8 cellular contexts compared by ENCODE assay signal in genomic region chrX:57286507-57287251, GRCh38. TPM values are rescaled to one million over a fixed set of nuclear protein-coding genes. Genes with fewer than 3 reads are reported as not detected.
DNase-seq lines count a peak whose midpoint lies in the region; ATAC-seq, FAIRE-seq and TF ChIP-seq lines count a peak whose summit lies in the region.

A gene with protein sequence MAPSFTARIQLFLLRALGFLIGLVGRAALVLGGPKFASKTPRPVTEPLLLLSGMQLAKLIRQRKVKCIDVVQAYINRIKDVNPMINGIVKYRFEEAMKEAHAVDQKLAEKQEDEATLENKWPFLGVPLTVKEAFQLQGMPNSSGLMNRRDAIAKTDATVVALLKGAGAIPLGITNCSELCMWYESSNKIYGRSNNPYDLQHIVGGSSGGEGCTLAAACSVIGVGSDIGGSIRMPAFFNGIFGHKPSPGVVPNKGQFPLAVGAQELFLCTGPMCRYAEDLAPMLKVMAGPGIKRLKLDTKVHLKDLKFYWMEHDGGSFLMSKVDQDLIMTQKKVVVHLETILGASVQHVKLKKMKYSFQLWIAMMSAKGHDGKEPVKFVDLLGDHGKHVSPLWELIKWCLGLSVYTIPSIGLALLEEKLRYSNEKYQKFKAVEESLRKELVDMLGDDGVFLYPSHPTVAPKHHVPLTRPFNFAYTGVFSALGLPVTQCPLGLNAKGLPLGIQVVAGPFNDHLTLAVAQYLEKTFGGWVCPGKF (plus strand): TSS chrX:57286706. CDS start chrX:57286826, 120 bp downstream.

- peak within 1 kb of the TSS; percentile 90 for H3K4me3 Mint-ChIP-seq in Calu3 (ENCODE audit: low read depth, unreplicated experiment)
- peak within 1 kb of the TSS; percentile 84 for H3K4me3 Mint-ChIP-seq in activated naive CD8-positive, alpha-beta T cell treated with anti-CD3 and anti-CD28 coated beads, Interleukin-2, amount 10 ng/mL, durations not matched to agents 7 days and 5 days
- peak within 1 kb of the TSS; percentile 74 for H3K4me3 Mint-ChIP-seq in stimulated activated effector memory CD8-positive, alpha-beta T cell treated with anti-CD3 and anti-CD28 coated beads, Interleukin-12 subunit alpha, Interleukin-12 subunit beta, amount 100 ng/mL, for 72 hours

- peaks cover 13% of the 10 kb centered on the region for H3K36me3 Mint-ChIP-seq in Calu3 (ENCODE audit: insufficient read depth, unreplicated experiment)
- H3K36me3 Mint-ChIP-seq in activated naive CD8-positive, alpha-beta T cell treated with anti-CD3 and anti-CD28 coated beads, Interleukin-2, amount 10 ng/mL, durations not matched to agents 7 days and 5 days: no peaks in the 10 kb centered on the region
- H3K36me3 Mint-ChIP-seq in stimulated activated effector memory CD8-positive, alpha-beta T cell treated with anti-CD3 and anti-CD28 coated beads, Interleukin-12 subunit alpha, Interleukin-12 subunit beta, amount 100 ng/mL, for 72 hours: no peaks in the 10 kb centered on the region

- H3K4me1 ChIP-seq in RWPE2 (ENCODE audit: insufficient read depth, poor library complexity, severe bottlenecking) (no peaks in the 10 kb centered on the region), right lobe of liver (no peaks in the 10 kb centered on the region)

- no peaks in the 10 kb centered on the region for H3K36me3 ChIP-seq in RWPE2 (ENCODE audit: low read depth)
- H3K36me3 ChIP-seq in right lobe of liver: no peaks in the 10 kb centered on the region

- peak; percentile 41 for TF ChIP-seq POLR2A in right lobe of liver (IDR thresholded peaks at IDR 0.05)

- peak; percentile 84 for DNase-seq in Calu3
- peak; percentile 86 for DNase-seq in HT-29 (ENCODE audit: low spot score)
- DNase-seq in RWPE2 (ENCODE audit: low spot score): peak; percentile 62
- DNase-seq in activated naive CD8-positive, alpha-beta T cell treated with anti-CD3 and anti-CD28 coated beads, Interleukin-2, amount 10 ng/mL, durations not matched to agents 7 days and 5 days: peak; percentile 37
- DNase-seq in right lobe of liver: peak; percentile 67 to 82 (median 77)
- peak; percentile 2 to 51 for DNase-seq in stimulated activated effector memory CD8-positive, alpha-beta T cell treated with anti-CD3 and anti-CD28 coated beads, Interleukin-12 subunit alpha, Interleukin-12 subunit beta, amount 100 ng/mL, for 72 hours (ENCODE audit: low spot score in 2 of 2)
- DNase-seq in frontal cortex (ENCODE audit: low spot score in 2 of 2): no peak

- intact Hi-C loops in Calu3 (cut with micrococcal nuclease; ENCODE audit: unreplicated experiment) (loop anchor here (5.0 kb wide), 1 partner anchor 311 kb away; no protein-coding TSS in a partner anchor), right lobe of liver (cut with DNase I) (no loop called here)

- no peak within 1 kb of the TSS for H3K27ac ChIP-seq in RWPE2 (ENCODE audit: poor library complexity, severe bottlenecking)
- peak within 1 kb of the TSS; percentile 12 to 80 (median 80) for H3K27ac ChIP-seq in right lobe of liver

- POLR2A ChIA-PET in activated naive CD8-positive, alpha-beta T cell treated with anti-CD3 and anti-CD28 coated beads, Interleukin-2, amount 10 ng/mL, durations not matched to agents 7 days and 5 days (lab: Charles Lee): no interaction called here

- TF ChIP-seq CTCF in Calu3 (IDR thresholded peaks at IDR 0.05; ENCODE audit: unreplicated experiment) (no peak), RWPE2 (IDR thresholded peaks at IDR 0.05; ENCODE audit: poor library complexity, severe bottlenecking) (no peak), right lobe of liver (IDR thresholded peaks at IDR 0.05) (no peak)

- no peak for FAIRE-seq in frontal cortex (lab: Jason Lieb, UNC)

- H3K27me3 ChIP-seq in RWPE2 (ENCODE audit: insufficient read depth, poor library complexity, severe bottlenecking) (no peaks in the 10 kb centered on the region), right lobe of liver (peaks cover 0 to 6% of the 10 kb centered on the region in 2 donors)

- no peaks in the 10 kb centered on the region for H3K9me3 Mint-ChIP-seq in Calu3 (ENCODE audit: low read depth, unreplicated experiment)
- H3K9me3 Mint-ChIP-seq in activated naive CD8-positive, alpha-beta T cell treated with anti-CD3 and anti-CD28 coated beads, Interleukin-2, amount 10 ng/mL, durations not matched to agents 7 days and 5 days: no peaks in the 10 kb centered on the region
- no peaks in the 10 kb centered on the region for H3K9me3 Mint-ChIP-seq in stimulated activated effector memory CD8-positive, alpha-beta T cell treated with anti-CD3 and anti-CD28 coated beads, Interleukin-12 subunit alpha, Interleukin-12 subunit beta, amount 100 ng/mL, for 72 hours

- ATAC-seq in GM21367 (IDR thresholded peaks at IDR 0.05; ENCODE audit: unreplicated experiment) (peak; percentile 94), RWPE2 (ENCODE audit: low read depth) (peak; percentile 92), right lobe of liver (peak; percentile 89 to 95 (median 93))
- peak; percentile 90 for ATAC-seq in activated naive CD8-positive, alpha-beta T cell treated with anti-CD3 and anti-CD28 coated beads, Interleukin-2, amount 10 ng/mL, durations not matched to agents 7 days and 5 days (ENCODE audit: low read depth)
- peak; percentile 86 for ATAC-seq in stimulated activated effector memory CD8-positive, alpha-beta T cell treated with anti-CD3 and anti-CD28 coated beads, Interleukin-12 subunit alpha, Interleukin-12 subunit beta, amount 100 ng/mL, for 72 hours

- H3K9me3 ChIP-seq in RWPE2 (ENCODE audit: severe bottlenecking) (no peaks in the 10 kb centered on the region), right lobe of liver (no peaks in the 10 kb centered on the region)

- H3K4me3 ChIP-seq in RWPE2 (ENCODE audit: severe bottlenecking) (peak within 1 kb of the TSS; percentile 42), right lobe of liver (peak within 1 kb of the TSS; percentile 20 to 54 (median 49))

- no TSS peak for BruUV-seq in Calu3 (replicated peaks; lab: Mats Ljungman, UMichigan)

- no peaks in the 10 kb centered on the region for H3K27me3 Mint-ChIP-seq in Calu3 (ENCODE audit: unreplicated experiment)
- no peaks in the 10 kb centered on the region for H3K27me3 Mint-ChIP-seq in activated naive CD8-positive, alpha-beta T cell treated with anti-CD3 and anti-CD28 coated beads, Interleukin-2, amount 10 ng/mL, durations not matched to agents 7 days and 5 days

- H3K27ac Mint-ChIP-seq in Calu3 (ENCODE audit: unreplicated experiment): peak within 1 kb of the TSS; percentile 92
- peak within 1 kb of the TSS; percentile 30 for H3K27ac Mint-ChIP-seq in activated naive CD8-positive, alpha-beta T cell treated with anti-CD3 and anti-CD28 coated beads, Interleukin-2, amount 10 ng/mL, durations not matched to agents 7 days and 5 days
- H3K27ac Mint-ChIP-seq in stimulated activated effector memory CD8-positive, alpha-beta T cell treated with anti-CD3 and anti-CD28 coated beads, Interleukin-12 subunit alpha, Interleukin-12 subunit beta, amount 100 ng/mL, for 72 hours: peak within 1 kb of the TSS; percentile 81

- WGBS in right lobe of liver (ENCODE audit: insufficient coverage, low coverage, low lambda C conversion rate, missing lambda C conversion rate): 11% methylated on average over 13 of the region's 22 CpGs

- CTCF ChIA-PET in Calu3 (lab: Charles Lee): no interaction called here

- H3K4me1 Mint-ChIP-seq in Calu3 (ENCODE audit: low read depth, unreplicated experiment): peaks cover 11% of the 10 kb centered on the region
- peaks cover 9% of the 10 kb centered on the region for H3K4me1 Mint-ChIP-seq in activated naive CD8-positive, alpha-beta T cell treated with anti-CD3 and anti-CD28 coated beads, Interleukin-2, amount 10 ng/mL, durations not matched to agents 7 days and 5 days
- peaks cover 27% of the 10 kb centered on the region for H3K4me1 Mint-ChIP-seq in stimulated activated effector memory CD8-positive, alpha-beta T cell treated with anti-CD3 and anti-CD28 coated beads, Interleukin-12 subunit alpha, Interleukin-12 subunit beta, amount 100 ng/mL, for 72 hours

RNA-seq across cellular contexts. Expression of the gene that starts here (rescaled TPM):
- total RNA-seq in Calu3 (2022): 9.1 and 10.3 TPM in 2 replicates
- total RNA-seq in HT-29 (2014; rRNA removed; shearing (Covaris generic)): 3.1 and 3.4 TPM in 2 replicates
- total RNA-seq in activated naive CD8-positive, alpha-beta T cell treated with anti-CD3 and anti-CD28 coated beads, Interleukin-2, amount 10 ng/mL, durations not matched to agents 7 days and 5 days: 1 to 10 TPM; 3.0 to 5.5 TPM
- 10 to 100 TPM in 3 of 6 experiments, 1 to 10 TPM in 3; 6.9 to 19.7 (median 10.0) TPM for total RNA-seq in right lobe of liver
- total RNA-seq in frontal cortex: 3.3 TPM

Comparison
In these comparisons a context has a peak if more than half of its experiments do, and no peak if none do; other contexts are left out.
1. DNase-seq: peak in Calu3 (single experiment), HT-29 (single experiment), RWPE2 (single experiment), activated naive CD8-positive, alpha-beta T cell treated with anti-CD3 and anti-CD28 coated beads, Interleukin-2, amount 10 ng/mL, durations not matched to agents 7 days and 5 days (single experiment), right lobe of liver (3 of 3) and stimulated activated effector memory CD8-positive, alpha-beta T cell treated with anti-CD3 and anti-CD28 coated beads, Interleukin-12 subunit alpha, Interleukin-12 subunit beta, amount 100 ng/mL, for 72 hours (2 of 2); none in frontal cortex (0 of 2).
2. H3K27ac Mint-ChIP-seq: peak in every context shown above with its lines; median percentile 92 in Calu3; 81 in stimulated activated effector memory CD8-positive, alpha-beta T cell treated with anti-CD3 and anti-CD28 coated beads, Interleukin-12 subunit alpha, Interleukin-12 subunit beta, amount 100 ng/mL, for 72 hours; 30 in activated naive CD8-positive, alpha-beta T cell treated with anti-CD3 and anti-CD28 coated beads, Interleukin-2, amount 10 ng/mL, durations not matched to agents 7 days and 5 days.
3. Peak in every context shown above with its lines, with median percentiles within 50 percentile points of each other: H3K4me3 Mint-ChIP-seq and ATAC-seq.